Comparison of ENCODE assay signal across 8 cellular contexts in the genomic region with DNA sequence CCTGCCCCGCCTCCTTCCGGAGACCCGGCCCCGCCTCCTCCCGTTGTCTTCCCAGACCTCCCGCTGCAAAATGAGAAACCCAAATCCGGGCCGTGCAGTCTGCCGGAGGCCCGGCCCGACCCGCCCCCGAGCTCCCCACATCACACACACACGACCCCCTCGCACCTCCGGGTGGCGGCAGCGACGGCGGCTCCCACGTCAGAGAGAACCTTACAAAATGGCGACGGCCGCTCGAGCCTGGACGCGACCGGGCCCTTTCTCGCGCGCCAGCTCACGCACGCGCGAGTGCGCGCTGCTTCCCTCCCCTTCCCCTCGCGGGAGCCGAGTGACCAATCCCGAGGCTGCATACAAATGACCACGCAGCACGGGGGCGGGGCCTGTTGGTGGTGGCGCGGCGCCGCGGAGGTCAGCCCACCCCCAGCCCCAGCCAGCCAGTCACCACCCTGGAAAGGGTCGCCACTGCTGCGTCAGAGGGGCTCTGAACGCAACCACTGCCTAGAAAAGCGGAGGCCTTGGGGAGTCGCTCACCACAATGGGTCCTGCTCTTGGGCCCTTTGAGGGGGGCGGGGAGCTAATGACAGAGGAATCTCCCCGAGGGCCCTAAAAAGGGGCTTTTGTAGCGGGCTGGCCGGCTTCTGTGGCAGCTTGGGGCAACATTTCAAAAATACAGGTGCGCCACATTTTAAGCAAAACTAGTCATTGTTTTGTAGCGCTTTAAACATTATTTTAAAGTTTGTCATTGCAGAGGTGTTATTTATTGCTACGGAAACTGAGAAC. TPM values are rescaled to one million over a fixed set of nuclear protein-coding genes. Genes with fewer than 3 reads are reported as not detected.
DNase-seq lines count a peak whose midpoint lies in the region; ATAC-seq and TF ChIP-seq lines count a peak whose summit lies in the region.

A gene with protein sequence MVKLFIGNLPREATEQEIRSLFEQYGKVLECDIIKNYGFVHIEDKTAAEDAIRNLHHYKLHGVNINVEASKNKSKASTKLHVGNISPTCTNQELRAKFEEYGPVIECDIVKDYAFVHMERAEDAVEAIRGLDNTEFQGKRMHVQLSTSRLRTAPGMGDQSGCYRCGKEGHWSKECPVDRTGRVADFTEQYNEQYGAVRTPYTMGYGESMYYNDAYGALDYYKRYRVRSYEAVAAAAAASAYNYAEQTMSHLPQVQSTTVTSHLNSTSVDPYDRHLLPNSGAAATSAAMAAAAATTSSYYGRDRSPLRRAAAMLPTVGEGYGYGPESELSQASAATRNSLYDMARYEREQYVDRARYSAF (minus strand): TSS at position 289 of the 777 bp plus-strand sequence. CDS start 808 bp downstream, outside the sequence.

- H3K36me3 ChIP-seq in PC-9 (ENCODE audit: low read depth), result peaks cover 15% of the 10 kb centered on the region; the same call in 1 of the 2 replicates

- H3K4me1 ChIP-seq in PC-9 (replicated peaks; ENCODE audit: insufficient read depth), result peaks cover 23% of the 10 kb centered on the region

- H3K27ac ChIP-seq in PC-9, result peak within 1 kb of the TSS; percentile 80

- H3K4me2 ChIP-seq in PC-9, result peak within 1 kb of the TSS; percentile 99

- intact Hi-C loops in PC-9 (cut with micrococcal nuclease; ENCODE audit: unreplicated experiment), result loop anchor here (1.0 kb wide), 5 partner anchors 61 to 269 kb away; a partner anchor contains a TSS

- in situ Hi-C loops in KBM-7 (cut with MboI; ENCODE audit: low pct_unique_long_range_greater_than_20kb, low sequenced_read_pairs), result loop anchor here (25.0 kb wide), 1 partner anchor 160 kb away; a partner anchor contains a TSS

- peak; percentile 80 for ATAC-seq in GM21723 (IDR thresholded peaks at IDR 0.05; ENCODE audit: unreplicated experiment)

- H4K20me1 ChIP-seq in PC-9 (ENCODE audit: insufficient read depth), result no peaks in the 10 kb centered on the region

- H3K4me3 ChIP-seq in PC-9 (peak within 1 kb of the TSS; percentile 66), epithelial cell of proximal tubule (ENCODE audit: low read depth, low read length) (peak within 1 kb of the TSS; percentile 73)

- no peak for TF ChIP-seq CTCF in PC-9 (conservative IDR thresholded peaks at IDR 0.05)
- no peak for TF ChIP-seq CTCF in epithelial cell of proximal tubule (conservative IDR thresholded peaks at IDR 0.05; ENCODE audit: low read depth, low read length)

- no TSS peak for BruUV-seq in PC-9 (replicated peaks; lab: Mats Ljungman, UMichigan)

- peaks cover 33% of the 10 kb centered on the region for H3K79me2 ChIP-seq in PC-9 (ENCODE audit: low read depth)

- CTCF ChIA-PET in PC-9 (lab: Charles Lee), result interaction anchor here (0.5 to 1.6 kb wide), 16 partner anchors 40 to 385 kb away, joined by 3 to 16 read pairs (median 4); a partner anchor contains a TSS

- no peaks in the 10 kb centered on the region for H3K9me2 ChIP-seq in PC-9 (ENCODE audit: insufficient read depth)

- DNase-seq in DMS53 (lab: John Stamatoyannopoulos, UW), result peak; percentile 99
- DNase-seq in KBM-7, result peak; percentile 98
- DNase-seq in PC-9, result peak; percentile 86 to 97
- peak; percentile 97 for DNase-seq in activated T-cell treated with anti-CD3 and anti-CD28 coated beads for 48 hours (ENCODE audit: low read depth)
- peak; percentile 41 for DNase-seq in epithelial cell of proximal tubule (ENCODE audit: low read depth)
- peak; percentile 96 for DNase-seq in mucosa of gallbladder (ENCODE audit: low spot score)
- DNase-seq in stimulated activated CD8-positive, alpha-beta memory T cell treated with anti-CD3 and anti-CD28 coated beads, Interleukin-4, amount 100 ng/mL, for 24 hours (ENCODE audit: low read depth), result peak; percentile 93

- POLR2A ChIA-PET in PC-9 (lab: Charles Lee; ENCODE audit: unreplicated experiment), result interaction anchor here (0.5 to 0.9 kb wide), 8 partner anchors 88 to 783 kb away, joined by 3 to 19 read pairs (median 6); a partner anchor contains a TSS

- peaks cover 32% of the 10 kb centered on the region for H3F3A ChIP-seq in PC-9 (ENCODE audit: insufficient read depth, low read depth)

- no peaks in the 10 kb centered on the region for H3K9me3 ChIP-seq in PC-9 (ENCODE audit: insufficient read depth, low read depth)

- peak within 1 kb of the TSS; percentile 75 for H2AFZ ChIP-seq in PC-9

- no peaks in the 10 kb centered on the region for H3K27me3 ChIP-seq in PC-9 (ENCODE audit: insufficient read depth, low read depth)

RNA-seq across cellular contexts. Expression of the gene that starts here (rescaled TPM):
- 17.8 and 24.8 TPM in 2 replicates for total RNA-seq in PC-9 (2021)
- 4.0 and 17.3 TPM in 2 replicates for total RNA-seq in epithelial cell of proximal tubule
- total RNA-seq in mucosa of gallbladder, result 21.9 TPM

Comparison
In these comparisons a context has a peak if more than half of its experiments do, and no peak if none do; other contexts are left out.
1. Peak in every context shown above with its lines: DNase-seq, ATAC-seq, H3K4me3 ChIP-seq and H3K27ac ChIP-seq.
2. DNase-seq: peak in every context shown above with its lines; median percentile 99 in DMS53; 98 in KBM-7; 97 in activated T-cell treated with anti-CD3 and anti-CD28 coated beads for 48 hours; 96 in mucosa of gallbladder; 93 in stimulated activated CD8-positive, alpha-beta memory T cell treated with anti-CD3 and anti-CD28 coated beads, Interleukin-4, amount 100 ng/mL, for 24 hours; 92 in PC-9; 41 in epithelial cell of proximal tubule.